In genomic region chr10:133231946-133232574, GRCh38 we compare ENCODE assay signal across 22 cellular contexts. TPM values are rescaled to one million over a fixed set of nuclear protein-coding genes. Genes with fewer than 3 reads are reported as not detected.
DNase-seq lines count a peak whose midpoint lies in the region; ATAC-seq and TF ChIP-seq lines count a peak whose summit lies in the region.
"Had no signal": no experiment of that assay in that cellular context is flagged by ENCODE, and none has a peak within 500 bp of the region (broad histone marks: within the 10 kb centered on the region; RNA-seq: fewer than 3 reads in every experiment).

No MANE protein-coding gene starts in this region.

- TF ChIP-seq CTCF in neural crest cell (conservative IDR thresholded peaks at IDR 0.05) (no peak), ovary (IDR thresholded peaks at IDR 0.05) (no peak), endothelial cell (IDR thresholded peaks at IDR 0.05; ENCODE audit: unreplicated experiment) (no peak)

- H3K4me1 ChIP-seq in BLaER1 treated with 17β-estradiol and CSF1 and Interleukin-3, amounts not matched to agents 10 nM and 100 nM, result peaks cover 21 to 49% (median 40%) of the 10 kb centered on the region in 10 experiments
- H3K4me1 ChIP-seq in HUES48 (ENCODE audit: control insufficient read depth, insufficient read depth, low read length) (peaks cover 8% of the 10 kb centered on the region; the same call in 1 of the 2 replicates), ovary (ENCODE audit: insufficient read depth) (peaks cover 9% of the 10 kb centered on the region)

- intact Hi-C loops in ovary (cut with DNase I), result no loop called here

- 74 to 85% (median 80%) methylated on average over 11 of the region's 11 CpGs for WGBS in ovary, 3 donors

- H3K4me3 Mint-ChIP-seq in neural crest cell (peak overlapping the region; percentile 64), endothelial cell (ENCODE audit: unreplicated experiment) (no peak overlapping the region)

- H3K9me3 Mint-ChIP-seq in neural crest cell (no peaks in the 10 kb centered on the region), endothelial cell (ENCODE audit: unreplicated experiment) (no peaks in the 10 kb centered on the region)

- ATAC-seq in GM21825 (IDR thresholded peaks at IDR 0.05; ENCODE audit: unreplicated experiment), result no peak
- ATAC-seq: HCT116, Panc1 had no signal

- peaks cover 84% of the 10 kb centered on the region for H3K27me3 Mint-ChIP-seq in neural crest cell (ENCODE audit: low read depth)
- H3K27me3 Mint-ChIP-seq in endothelial cell (ENCODE audit: unreplicated experiment), result peaks cover 27% of the 10 kb centered on the region

- H4K20me1 ChIP-seq in BLaER1 treated with 17β-estradiol and CSF1 and Interleukin-3, amounts not matched to agents 10 nM and 100 nM, result peaks cover 0 to 33% (median 10%) of the 10 kb centered on the region in 11 experiments; a peak in 12 of 22 replicates

- H3K9me3 ChIP-seq in BLaER1 treated with 17β-estradiol and CSF1 and Interleukin-3, amounts not matched to agents 10 nM and 100 nM (replicated peaks in 1 of 11), result 0 out of 22 replicates have a peak, but pooled peaks cover 0 to 4% (median 0%) of the 10 kb centered on the region in 11 experiments
- H3K9me3 ChIP-seq in HUES48 (ENCODE audit: control insufficient read depth, insufficient read depth, low read length) (no peaks in the 10 kb centered on the region), ovary (no peaks in the 10 kb centered on the region)

- H3K4me1 Mint-ChIP-seq in neural crest cell, result peaks cover 10% of the 10 kb centered on the region
- H3K4me1 Mint-ChIP-seq in endothelial cell (ENCODE audit: unreplicated experiment), result peaks cover 5% of the 10 kb centered on the region

- H3K4me2 ChIP-seq in BLaER1 treated with 17β-estradiol and CSF1 and Interleukin-3, amounts not matched to agents 10 nM and 100 nM, result peak overlapping the region in 9 of 11 experiments; percentile 6 to 63 (median 42); a peak in 14 of 22 replicates

- peaks cover 93 to 98% (median 98%) of the 10 kb centered on the region in 11 experiments for H3K27me3 ChIP-seq in BLaER1 treated with 17β-estradiol and CSF1 and Interleukin-3, amounts not matched to agents 10 nM and 100 nM
- peaks cover 55% of the 10 kb centered on the region for H3K27me3 ChIP-seq in HUES48 (ENCODE audit: control insufficient read depth, insufficient read depth, low read length)
- H3K27me3 ChIP-seq in ovary, result peaks cover 7% of the 10 kb centered on the region

- no peaks in the 10 kb centered on the region for H3K36me3 ChIP-seq in BLaER1 treated with 17β-estradiol and CSF1 and Interleukin-3, amounts not matched to agents 10 nM and 100 nM
- H3K36me3 ChIP-seq in HUES48 (ENCODE audit: control insufficient read depth, insufficient read depth, low read length) (no peaks in the 10 kb centered on the region), ovary (no peaks in the 10 kb centered on the region)

- no peak overlapping the region for H3K9ac ChIP-seq in BLaER1 treated with 17β-estradiol and CSF1 and Interleukin-3, amounts not matched to agents 10 nM and 100 nM
- H3K9ac ChIP-seq in HUES48 (ENCODE audit: low read depth, low read length), result no peak overlapping the region

- no peak overlapping the region for H3K27ac ChIP-seq in BLaER1 treated with 17β-estradiol and CSF1 and Interleukin-3, amounts not matched to agents 10 nM and 100 nM
- H3K27ac ChIP-seq in HUES48 (ENCODE audit: low read depth, low read length) (peak overlapping the region; percentile 49), ovary (no peak overlapping the region)
- H3K27ac ChIP-seq: C4-2B had no signal

- TF ChIP-seq POLR2A in ovary (IDR thresholded peaks at IDR 0.05), result no peak

- DNase-seq in neural crest cell (ENCODE audit: low read depth, low spot score) (no peak), ovary (no peak), CD1c-positive myeloid dendritic cell (ENCODE audit: extremely low spot score) (no peak), endothelial cell (ENCODE audit: low spot score) (no peak)
- DNase-seq: COR-L47, Kasumi-1, MM.1S, NCI-H1105, NCI-H1694, NCI-H2107, NCI-H2227 treated with DMSO at 0.1 percent for 48 hours, NCI-H524 had no signal

- no peak for TF ChIP-seq EP300 in ovary (IDR thresholded peaks at IDR 0.05)

- peaks cover 3% of the 10 kb centered on the region for H3K36me3 Mint-ChIP-seq in neural crest cell (ENCODE audit: low read depth)
- peaks cover 4% of the 10 kb centered on the region for H3K36me3 Mint-ChIP-seq in endothelial cell (ENCODE audit: low read depth, unreplicated experiment)
- H3K36me3 Mint-ChIP-seq: IgD-negative memory B cell had no signal

- H3K27ac Mint-ChIP-seq in neural crest cell (ENCODE audit: unreplicated experiment) (no peak overlapping the region), endothelial cell (ENCODE audit: unreplicated experiment) (no peak overlapping the region)
- H3K27ac Mint-ChIP-seq: IgD-negative memory B cell had no signal

- H3K4me3 ChIP-seq in BLaER1 treated with 17β-estradiol and CSF1 and Interleukin-3, amounts not matched to agents 10 nM and 100 nM, result no peak overlapping the region
- H3K4me3 ChIP-seq in HUES48 (ENCODE audit: low read depth, low read length) (peak overlapping the region; percentile 1; the same call in 1 of the 2 replicates), iPS-11a (ENCODE audit: low read depth, low read length) (peak overlapping the region; percentile 43), ovary (no peak overlapping the region)

RNA-seq across cellular contexts. Expression of gene UTF1, which starts 2.0 kb away (rescaled TPM):
- total RNA-seq in neural crest cell, result not detected in 2 replicates
- total RNA-seq in ovary, result 1 to 10 TPM in 5 of 7 donors, under 1 TPM in 1, not detected in 1; 0.35 to 9.3 (median 2.9) TPM
- polyA plus RNA-seq in ovary, result under 1 TPM in 1 of 2 donors, not detected in 1; 0.06 TPM
- 0.38 TPM for total RNA-seq in endothelial cell (ENCODE audit: unreplicated experiment)
- total RNA-seq: Daoy, SK-MEL-5 had no signal
- polyA plus RNA-seq: IgD-negative memory B cell had no signal

RNA-seq across cellular contexts. Expression of gene VENTX, which starts 5.6 kb away (rescaled TPM):
- total RNA-seq in neural crest cell, result not detected in 2 replicates
- total RNA-seq in ovary, result 1 to 10 TPM in 4 of 7 donors, under 1 TPM in 3; 0.23 to 2.2 (median 1.1) TPM
- polyA plus RNA-seq in ovary, result under 1 TPM; 0.36 to 0.47 TPM
- 0.23 TPM for total RNA-seq in endothelial cell (ENCODE audit: unreplicated experiment)
- total RNA-seq: Daoy, SK-MEL-5 had no signal
- polyA plus RNA-seq: IgD-negative memory B cell had no signal

RNA-seq across cellular contexts. Expression of gene ADAM8, which starts 44.6 kb away (rescaled TPM):
- total RNA-seq in neural crest cell (3.6 and 4.5 TPM in 2 replicates), ovary (1 to 10 TPM; 1.9 to 5.9 (median 4.4) TPM), endothelial cell (ENCODE audit: unreplicated experiment) (1.5 TPM)
- polyA plus RNA-seq in ovary, result 1 to 10 TPM in 1 of 2 donors, under 1 TPM in 1; 0.48 to 1.7 TPM

Comparison
In these comparisons a context has a peak if more than half of its experiments do, and no peak if none do; other contexts are left out.
1. H3K4me3 ChIP-seq: peak in HUES48 (single experiment) and iPS-11a (single experiment); none in BLaER1 treated with 17β-estradiol and CSF1 and Interleukin-3, amounts not matched to agents 10 nM and 100 nM (0 of 10) and ovary (single experiment).